Comparison of ENCODE assay signal across 25 cellular contexts in the genomic region with DNA sequence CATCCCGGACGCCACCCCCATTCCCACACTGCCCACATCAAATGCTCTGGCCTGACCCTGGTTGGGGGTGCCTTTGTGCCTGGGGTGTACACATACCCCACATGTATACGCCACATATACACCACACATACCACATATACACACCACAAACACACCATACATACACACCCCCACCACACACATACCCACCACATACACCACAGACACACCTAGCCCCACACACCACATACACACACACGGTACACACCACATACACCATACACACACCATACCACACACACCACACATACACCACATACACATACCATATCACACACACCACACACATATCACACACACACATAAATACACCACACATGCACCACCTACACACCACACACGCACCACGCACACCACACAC. TPM values are rescaled to one million over a fixed set of nuclear protein-coding genes. Genes with fewer than 3 reads are reported as not detected.
"Had no signal": no experiment of that assay in that cellular context is flagged by ENCODE, and none has a peak within 500 bp of the region (broad histone marks: within the 10 kb centered on the region; RNA-seq: fewer than 3 reads in every experiment).

No MANE protein-coding gene starts in this region.

- H3K27ac Mint-ChIP-seq: activated B cell treated with CpG ODN at 0.5 μM for 24 hours; activated naive CD8-positive, alpha-beta T cell treated with anti-CD3 and anti-CD28 coated beads for 36 hours; naive thymus-derived CD8-positive, alpha-beta T cell; progenitor cell of endocrine pancreas; stimulated activated naive B cell treated with anti-CD40 and anti-IgM and Interleukin-4, amounts not matched to agents 10 μg/mL and 1 μg/mL and 100 μg/mL, for 72 hours; T-helper 17 cell had no signal

- H3K4me3 Mint-ChIP-seq: activated B cell treated with CpG ODN at 0.5 μM for 24 hours; activated naive CD8-positive, alpha-beta T cell treated with anti-CD3 and anti-CD28 coated beads for 36 hours; naive thymus-derived CD8-positive, alpha-beta T cell; stimulated activated naive B cell treated with anti-CD40 and anti-IgM and Interleukin-4, amounts not matched to agents 10 μg/mL and 1 μg/mL and 100 μg/mL, for 72 hours; T-helper 17 cell had no signal

- H3K36me3 ChIP-seq: left lung, thoracic aorta, upper lobe of left lung had no signal

- H3K4me3 ChIP-seq: left lung, lung, thoracic aorta, upper lobe of left lung had no signal

- ATAC-seq: foreskin keratinocyte; left lung; stimulated activated naive B cell treated with anti-CD40 and anti-IgM and Interleukin-4, amounts not matched to agents 10 μg/mL and 1 μg/mL and 100 μg/mL, for 72 hours; T-helper 17 cell had no signal

- H3K9me3 Mint-ChIP-seq: activated B cell treated with CpG ODN at 0.5 μM for 24 hours; activated naive CD8-positive, alpha-beta T cell treated with anti-CD3 and anti-CD28 coated beads for 36 hours; naive thymus-derived CD8-positive, alpha-beta T cell; stimulated activated naive B cell treated with anti-CD40 and anti-IgM and Interleukin-4, amounts not matched to agents 10 μg/mL and 1 μg/mL and 100 μg/mL, for 72 hours had no signal

- FAIRE-seq: astrocyte had no signal

- H3K9me3 ChIP-seq: left lung, thoracic aorta, upper lobe of left lung had no signal

- H3K4me1 ChIP-seq: foreskin keratinocyte had no signal

- H3K27ac ChIP-seq: foreskin keratinocyte, left lung, thoracic aorta, upper lobe of left lung had no signal

- DNase-seq: activated B cell treated with CpG ODN at 0.5 μM for 24 hours; activated CD4-positive, alpha-beta T cell treated with anti-CD3 and anti-CD28 coated beads for 4 hours; activated CD4-positive, alpha-beta T cell treated with anti-CD3 and anti-CD28 coated beads, Interleukin-2, amount 50 U/mL, for 48 hours; activated naive CD4-positive, alpha-beta T cell treated with Interleukin-2 at 50 U/mL for 16 hours; activated naive CD8-positive, alpha-beta T cell treated with anti-CD3 and anti-CD28 coated beads for 36 hours; activated T-cell treated with anti-CD3 and anti-CD28 coated beads, Interleukin-2, amount 50 U/mL, for 48 hours; central memory CD4-positive, alpha-beta T cell; dermis blood vessel endothelial cell; effector CD8-positive, alpha-beta T cell; foreskin keratinocyte; stimulated activated CD4-positive, alpha-beta T cell treated with anti-CD3 and anti-CD28 coated beads, Interleukin-2, amount 100 ng/mL, for 48 hours; stimulated activated CD8-positive, alpha-beta memory T cell treated with anti-CD3 and anti-CD28 coated beads, Interleukin-4, amount 100 ng/mL, for 48 hours; stimulated activated naive B cell treated with anti-CD40 and anti-IgM and Interleukin-4, amounts not matched to agents 10 μg/mL and 1 μg/mL and 100 μg/mL, for 72 hours; SW 1271; T-helper 17 cell had no signal

RNA-seq across cellular contexts. Expression of gene ERFL, which starts 10.2 kb away (rescaled TPM):
- total RNA-seq: dermis blood vessel endothelial cell, foreskin keratinocyte, glomerular endothelial cell, kidney epithelial cell had no signal
- polyA plus RNA-seq: naive thymus-derived CD8-positive, alpha-beta T cell had no signal

RNA-seq across cellular contexts. Expression of gene CD79A, which starts 41.0 kb away (rescaled TPM):
- total RNA-seq: kidney epithelial cell, osteocyte, thoracic aorta had no signal
